Comparison of ENCODE assay signal across 29 cellular contexts in genomic region chr5:174500636-174501035, GRCh38.
"Had no signal": no experiment of that assay in that cellular context is flagged by ENCODE, and none has a peak within 500 bp of the region (broad histone marks: within the 10 kb centered on the region; RNA-seq: fewer than 3 reads in every experiment).

No MANE protein-coding gene starts in this region.

- H3K27ac Mint-ChIP-seq: activated CD4-positive, alpha-beta T cell treated with anti-CD3 and anti-CD28 coated beads, Interleukin-2, amount 10 ng/mL, durations not matched to agents 7 days and 5 days; activated naive CD4-positive, alpha-beta T cell treated with anti-CD3 and anti-CD28 coated beads for 36 hours; activated naive CD4-positive, alpha-beta T cell treated with anti-CD3 and anti-CD28 coated beads, Interleukin-2, amount 50 U/mL, for 72 hours; activated T-helper 1 cell treated with anti-CD3 and anti-CD28 coated beads, Interleukin-12 subunit alpha, Interleukin-12 subunit beta, Interleukin-2, Interleukin-4 antibody, amounts not matched to agents 30 ng/mL and 10 ng/mL and 1 ng/mL, durations not matched to agents 14 hours and 24 hours and 36 hours; brain; T-helper 1 cell treated with Interleukin-12 subunit alpha and Interleukin-12 subunit beta and Interleukin-4 antibody, amounts not matched to agents 30 μg/mL and 1 μg/mL, for 36 hours; T-helper 2 cell treated with Interferon-gamma antibody and Interleukin-4, amounts not matched to agents 5 μg/mL and 100 μg/mL, for 36 hours had no signal

- ATAC-seq: activated naive CD4-positive, alpha-beta T cell treated with anti-CD3 and anti-CD28 coated beads, Interleukin-2, amount 50 U/mL, for 72 hours; activated T-cell treated with anti-CD3 and anti-CD28 coated beads, Interleukin-2, amount 50 U/mL, for 4 hours had no signal

- H3K27me3 ChIP-seq: adrenal gland, Peyer's patch, SJSA1 had no signal

- H3K4me1 ChIP-seq: adrenal gland had no signal

- H3K36me3 Mint-ChIP-seq: brain had no signal

- H3K27me3 Mint-ChIP-seq: activated CD4-positive, alpha-beta T cell treated with anti-CD3 and anti-CD28 coated beads, Interleukin-2, amount 10 ng/mL, durations not matched to agents 7 days and 5 days had no signal

- H3K9me3 ChIP-seq: adrenal gland, SK-N-SH had no signal

- H3K4me3 ChIP-seq: adrenal gland, SJSA1 had no signal

- H3K4me1 Mint-ChIP-seq: activated CD4-positive, alpha-beta T cell treated with anti-CD3 and anti-CD28 coated beads, Interleukin-2, amount 10 ng/mL, durations not matched to agents 7 days and 5 days had no signal

- H3K4me3 Mint-ChIP-seq: activated CD4-positive, alpha-beta T cell treated with anti-CD3 and anti-CD28 coated beads, Interleukin-2, amount 10 ng/mL, durations not matched to agents 7 days and 5 days; activated naive CD4-positive, alpha-beta T cell treated with anti-CD3 and anti-CD28 coated beads for 36 hours; activated T-cell treated with anti-CD3 and anti-CD28 coated beads, Interleukin-2, amount 50 U/mL, for 4 hours; activated T-helper 1 cell treated with anti-CD3 and anti-CD28 coated beads, Interleukin-12 subunit alpha, Interleukin-12 subunit beta, Interleukin-2, Interleukin-4 antibody, amounts not matched to agents 30 ng/mL and 10 ng/mL and 1 ng/mL, durations not matched to agents 14 hours and 24 hours and 36 hours; brain; T-helper 1 cell treated with Interleukin-12 subunit alpha and Interleukin-12 subunit beta and Interleukin-4 antibody, amounts not matched to agents 30 μg/mL and 1 μg/mL, for 36 hours; T-helper 2 cell treated with Interferon-gamma antibody and Interleukin-4, amounts not matched to agents 5 μg/mL and 100 μg/mL, for 36 hours had no signal

- H3K36me3 ChIP-seq: adrenal gland, Peyer's patch, SJSA1 had no signal

- DNase-seq: activated CD4-positive, alpha-beta T cell treated with anti-CD3 and anti-CD28 coated beads, Interleukin-2, amount 10 ng/mL, durations not matched to agents 7 days and 5 days; activated CD4-positive, alpha-beta T cell treated with anti-CD3 and anti-CD28 coated beads, Interleukin-2, amount 50 U/mL, for 48 hours; activated CD8-positive, alpha-beta memory T cell treated with anti-CD3 and anti-CD28 coated beads, Interleukin-2, amount 50 U/mL, for 4 hours; activated gamma-delta T cell treated with Interleukin-2 at 50 U/mL for 16 hours; activated naive CD4-positive, alpha-beta T cell treated with anti-CD3 and anti-CD28 coated beads for 36 hours; activated T-cell treated with anti-CD3 and anti-CD28 coated beads for 4 hours; activated T-cell treated with anti-CD3 and anti-CD28 coated beads, Interleukin-2, amount 50 U/mL, for 4 hours; adrenal gland; cerebellar nuclear complex; NCI-H1092 treated with DMSO at 0.1 percent for 48 hours; NCI-H1417; NCI-H146; NCI-H187; NCI-H2029 treated with DMSO at 0.1 percent for 48 hours; NCI-H2107; NCI-H2171; NCI-H510A; NCI-H526; NCI-H82; Peyer's patch; RPMI8226; SHP77 treated with DMSO at 0.1 percent for 48 hours; SK-N-SH had no signal

- H3K27ac ChIP-seq: adrenal gland, Peyer's patch, SJSA1 had no signal
